Comparison of ENCODE assay signal across 8 cellular contexts in genomic region chr17:48831549-48831883, GRCh38. TPM values are rescaled to one million over a fixed set of nuclear protein-coding genes. Genes with fewer than 3 reads are reported as not detected.
DNase-seq lines count a peak whose midpoint lies in the region; ATAC-seq and TF ChIP-seq lines count a peak whose summit lies in the region.

No MANE protein-coding gene starts in this region.

- no peak for TF ChIP-seq CTCF in PC-9 (conservative IDR thresholded peaks at IDR 0.05)
- no peak for TF ChIP-seq CTCF in ovary (IDR thresholded peaks at IDR 0.05)

- intact Hi-C loops in CD4-positive, alpha-beta memory T cell (cut with micrococcal nuclease) = loop anchor here (2.0 to 10.0 kb wide), 3 partner anchors 15 to 889 kb away; partner anchors contain the start of genes PHB1, PNPO and TTLL6
- intact Hi-C loops in PC-9 (cut with micrococcal nuclease; ENCODE audit: unreplicated experiment) (no loop called here), ovary (cut with DNase I) (no loop called here)

- TF ChIP-seq EP300 in ovary (IDR thresholded peaks at IDR 0.05) = no peak

- peak overlapping the region; percentile 74 to 82 for H3K4me3 ChIP-seq in CD4-positive, alpha-beta memory T cell (ENCODE audit: low read length in 2 of 2)
- peak overlapping the region; percentile 95 for H3K4me3 ChIP-seq in PC-9
- peak overlapping the region; percentile 91 for H3K4me3 ChIP-seq in ovary

- H3K9me2 ChIP-seq in PC-9 (ENCODE audit: insufficient read depth) = no peaks in the 10 kb centered on the region; the same call in 1 of the 2 replicates

- 1 to 2% (median 1%) methylated on average over 8 of the region's 8 CpGs for WGBS in ovary, 3 donors

- H3K27ac Mint-ChIP-seq in CD4-positive, alpha-beta memory T cell = peak overlapping the region; percentile 94 to 100 (median 98)

- H4K20me1 ChIP-seq in PC-9 (ENCODE audit: insufficient read depth) = 0 out of 2 replicates have a peak, but pooled peaks cover 3% of the 10 kb centered on the region

- peak overlapping the region; percentile 98 for H3K27ac ChIP-seq in CD4-positive, alpha-beta memory T cell (ENCODE audit: low read depth, low read length)
- H3K27ac ChIP-seq in PC-9 = peak overlapping the region; percentile 69
- H3K27ac ChIP-seq in epithelial cell of prostate = peak overlapping the region; percentile 53
- H3K27ac ChIP-seq in ovary = peak overlapping the region; percentile 82 to 93

- H2AFZ ChIP-seq in PC-9 = peak overlapping the region; percentile 98

- peaks cover 8% of the 10 kb centered on the region; the same call in 1 of the 2 replicates for H3F3A ChIP-seq in PC-9 (ENCODE audit: insufficient read depth, low read depth)

- peak overlapping the region; percentile 96 to 99 (median 98) for H3K4me3 Mint-ChIP-seq in CD4-positive, alpha-beta memory T cell

- peaks cover 36% of the 10 kb centered on the region for H3K79me2 ChIP-seq in PC-9 (ENCODE audit: low read depth)

- no peaks in the 10 kb centered on the region for H3K9me3 ChIP-seq in CD4-positive, alpha-beta memory T cell (ENCODE audit: control insufficient read depth in 1 of 2, low read length in 2 of 2)
- no peaks in the 10 kb centered on the region for H3K9me3 ChIP-seq in PC-9 (ENCODE audit: insufficient read depth, low read depth)
- H3K9me3 ChIP-seq in ovary = no peaks in the 10 kb centered on the region

- H3K4me2 ChIP-seq in PC-9 = peak overlapping the region; percentile 91

- no peaks in the 10 kb centered on the region for H3K9me3 Mint-ChIP-seq in CD4-positive, alpha-beta memory T cell

- no peaks in the 10 kb centered on the region for H3K36me3 ChIP-seq in CD4-positive, alpha-beta memory T cell (ENCODE audit: insufficient read depth, low read length)
- H3K36me3 ChIP-seq in PC-9 (ENCODE audit: low read depth) (no peaks in the 10 kb centered on the region), ovary (no peaks in the 10 kb centered on the region)

- no peak for ATAC-seq in activated CD4-positive, CD25-positive, alpha-beta regulatory T cell treated with anti-CD3 and anti-CD28 coated beads, Interleukin-2, amount 50 U/mL, for 24 hours

- no peak for DNase-seq in CD4-positive, alpha-beta memory T cell
- DNase-seq in PC-9 (no peak), epithelial cell of prostate (ENCODE audit: low read depth, low spot score) (no peak), ovary (no peak), HPDE6-E6E7 (ENCODE audit: extremely low spot score) (no peak), Kasumi-1 (lab: John Stamatoyannopoulos, UW) (no peak)
- no peak for DNase-seq in stimulated activated CD4-positive, alpha-beta T cell treated with anti-CD3 and anti-CD28 coated beads, Interleukin-4, amount 100 ng/mL, for 24 hours

- H3K27me3 ChIP-seq in CD4-positive, alpha-beta memory T cell (ENCODE audit: insufficient read depth, low read length) = no peaks in the 10 kb centered on the region
- H3K27me3 ChIP-seq in PC-9 (ENCODE audit: insufficient read depth, low read depth) = no peaks in the 10 kb centered on the region
- H3K27me3 ChIP-seq in ovary = no peaks in the 10 kb centered on the region

- TF ChIP-seq POLR2A in ovary (IDR thresholded peaks at IDR 0.05) = no peak

- peaks cover 0 to 7% of the 10 kb centered on the region in 2 donors for H3K36me3 Mint-ChIP-seq in CD4-positive, alpha-beta memory T cell

- no TSS peak for BruUV-seq in PC-9 (replicated peaks; lab: Mats Ljungman, UMichigan)

- peaks cover 27 to 59% (median 47%) of the 10 kb centered on the region in 4 donors for H3K4me1 Mint-ChIP-seq in CD4-positive, alpha-beta memory T cell

- POLR2A ChIA-PET in CD4-positive, alpha-beta memory T cell (lab: Charles Lee; ENCODE audit: partially characterized antibody) = interaction anchor here (0.9 to 1.3 kb wide), 4 partner anchors 8 to 47 kb away, joined by 3 to 5 read pairs (median 3); no protein-coding TSS in a partner anchor
- POLR2A ChIA-PET in PC-9 (lab: Charles Lee; ENCODE audit: unreplicated experiment) = interaction anchor here (0.6 kb wide), 1 partner anchor 1261 kb away, joined by 10 read pairs; no protein-coding TSS in a partner anchor

- H3K27me3 Mint-ChIP-seq in CD4-positive, alpha-beta memory T cell = peaks cover 2 to 5% of the 10 kb centered on the region in 2 donors

- H3K4me1 ChIP-seq in CD4-positive, alpha-beta memory T cell (ENCODE audit: insufficient read depth, low read length) = peaks cover 52% of the 10 kb centered on the region
- H3K4me1 ChIP-seq in PC-9 (replicated peaks; ENCODE audit: insufficient read depth) (peaks cover 14% of the 10 kb centered on the region), ovary (ENCODE audit: insufficient read depth) (peaks cover 13% of the 10 kb centered on the region)

- CTCF ChIA-PET in CD4-positive, alpha-beta memory T cell (lab: Charles Lee; ENCODE audit: partially characterized antibody) = interaction anchor here (0.7 to 2.1 kb wide), 5 partner anchors 10 to 53 kb away, joined by 3 to 8 read pairs (median 3); no protein-coding TSS in a partner anchor
- CTCF ChIA-PET in PC-9 (lab: Charles Lee) = no interaction called here

RNA-seq across cellular contexts. Expression of gene CALCOCO2, which starts 0.7 kb away (rescaled TPM):
- total RNA-seq in CD4-positive, alpha-beta memory T cell = 100 to 1,000 TPM; 107 to 118 TPM
- polyA plus RNA-seq in CD4-positive, alpha-beta memory T cell = 100 to 1,000 TPM; 169 to 196 TPM
- total RNA-seq in PC-9 (2021) = 82.9 and 95.9 TPM in 2 replicates
- 100 to 1,000 TPM in 6 of 7 donors, 10 to 100 TPM in 1; 72.1 to 180 (median 159) TPM for total RNA-seq in ovary
- polyA plus RNA-seq in ovary = 100 to 1,000 TPM in 1 of 2 donors, 10 to 100 TPM in 1; 75.4 to 239 TPM

RNA-seq across cellular contexts. Expression of gene TTLL6, which starts 14.5 kb away (rescaled TPM):
- not detected for total RNA-seq in CD4-positive, alpha-beta memory T cell
- not detected for polyA plus RNA-seq in CD4-positive, alpha-beta memory T cell
- total RNA-seq in PC-9 (2021) (not detected in 2 replicates), ovary (1 to 10 TPM in 1 of 7 donors, under 1 TPM in 3, not detected in 3; 0.17 to 3.8 (median 0.52) TPM)
- polyA plus RNA-seq in ovary = under 1 TPM; 0.06 to 0.47 TPM
